ENCODE assay signal across 24 cellular contexts in genomic region chr5:116520706-116521105, GRCh38. TPM values are rescaled to one million over a fixed set of nuclear protein-coding genes. Genes with fewer than 3 reads are reported as not detected.
A peak's percentile ranks its signal among the peaks of the same experiment; 100 is the strongest.
DNase-seq lines count a peak whose midpoint lies in the region; ATAC-seq and TF ChIP-seq lines count a peak whose summit lies in the region.
"Had no signal": no experiment of that assay in that cellular context is flagged by ENCODE, and none has a peak within 500 bp of the region (broad histone marks: within the 10 kb centered on the region; RNA-seq: fewer than 3 reads in every experiment).

No MANE protein-coding gene starts in this region.

- no peaks in the 10 kb centered on the region for H3F3A ChIP-seq in smooth muscle cell (ENCODE audit: low read depth)

- no peak overlapping the region for H3K27ac Mint-ChIP-seq in activated naive CD4-positive, alpha-beta T cell treated with anti-CD3 and anti-CD28 coated beads for 36 hours
- H3K27ac Mint-ChIP-seq: CD8-positive, alpha-beta T cell; dendritic cell treated with granulocyte-macrophage colony-stimulating factor and Interleukin-4, amounts not matched to agents 40 ng/mL and 50 ng/mL, for 4 days; progenitor cell of endocrine pancreas; stimulated activated naive CD8-positive, alpha-beta T cell treated with anti-CD3 and anti-CD28 coated beads, Interleukin-15, Interleukin-2, amounts not matched to agents 100 ng/mL and 50 ng/mL, for 24 hours had no signal

- H3K9me3 Mint-ChIP-seq in activated naive CD4-positive, alpha-beta T cell treated with anti-CD3 and anti-CD28 coated beads for 36 hours, result no peaks in the 10 kb centered on the region
- H3K9me3 Mint-ChIP-seq: CD8-positive, alpha-beta T cell; dendritic cell treated with granulocyte-macrophage colony-stimulating factor and Interleukin-4, amounts not matched to agents 40 ng/mL and 50 ng/mL, for 4 days; neural progenitor cell; stimulated activated naive CD8-positive, alpha-beta T cell treated with anti-CD3 and anti-CD28 coated beads, Interleukin-15, Interleukin-2, amounts not matched to agents 100 ng/mL and 50 ng/mL, for 24 hours had no signal

- peak; percentile 42 to 58 for DNase-seq in Kasumi-1 (lab: John Stamatoyannopoulos, UW)
- DNase-seq in fibroblast of pulmonary artery (ENCODE audit: low read depth), result peak; percentile 7
- no peak for DNase-seq in smooth muscle cell (lab: John Stamatoyannopoulos, UW; ENCODE audit: unreplicated experiment)
- DNase-seq in activated naive CD4-positive, alpha-beta T cell treated with anti-CD3 and anti-CD28 coated beads for 36 hours, result no peak
- DNase-seq in body of pancreas, result no peak
- DNase-seq: activated CD8-positive, alpha-beta memory T cell treated with anti-CD3 and anti-CD28 coated beads, Interleukin-2, amount 50 U/mL, for 48 hours; CD8-positive, alpha-beta T cell; GF-D8; HCEC 1CT; Karpas-422; NCI-H1048; NCI-H2029; Peyer's patch; small intestine; stimulated activated CD4-positive, alpha-beta T cell treated with anti-CD3 and anti-CD28 coated beads, Interleukin-4, amount 100 ng/mL, for 1 hour had no signal

- H3K4me3 Mint-ChIP-seq in activated naive CD4-positive, alpha-beta T cell treated with anti-CD3 and anti-CD28 coated beads for 36 hours, result no peak overlapping the region
- H3K4me3 Mint-ChIP-seq: CD8-positive, alpha-beta T cell; dendritic cell treated with granulocyte-macrophage colony-stimulating factor and Interleukin-4, amounts not matched to agents 40 ng/mL and 50 ng/mL, for 4 days; neural progenitor cell; stimulated activated naive CD8-positive, alpha-beta T cell treated with anti-CD3 and anti-CD28 coated beads, Interleukin-15, Interleukin-2, amounts not matched to agents 100 ng/mL and 50 ng/mL, for 24 hours had no signal

- CTCF ChIA-PET in activated naive CD4-positive, alpha-beta T cell treated with anti-CD3 and anti-CD28 coated beads for 36 hours (lab: Charles Lee), result no interaction called here

- H3K9me3 ChIP-seq in smooth muscle cell (replicated peaks; ENCODE audit: low read depth) (no peaks in the 10 kb centered on the region), body of pancreas (no peaks in the 10 kb centered on the region)
- H3K9me3 ChIP-seq: breast epithelium, Peyer's patch, SJSA1, tibial artery had no signal

- peak overlapping the region; percentile 31 for H3K4me2 ChIP-seq in smooth muscle cell
- H3K4me2 ChIP-seq: neural progenitor cell had no signal

- no peaks in the 10 kb centered on the region for H3K36me3 Mint-ChIP-seq in activated naive CD4-positive, alpha-beta T cell treated with anti-CD3 and anti-CD28 coated beads for 36 hours (ENCODE audit: low read depth)
- H3K36me3 Mint-ChIP-seq: CD8-positive, alpha-beta T cell had no signal

- H3K4me1 Mint-ChIP-seq in activated naive CD4-positive, alpha-beta T cell treated with anti-CD3 and anti-CD28 coated beads for 36 hours (ENCODE audit: low read depth), result no peaks in the 10 kb centered on the region

- intact Hi-C loops in activated naive CD4-positive, alpha-beta T cell treated with anti-CD3 and anti-CD28 coated beads for 36 hours (cut with micrococcal nuclease), result no loop called here
- intact Hi-C loops in body of pancreas (cut with DNase I), result no loop called here

- H2AFZ ChIP-seq in smooth muscle cell (ENCODE audit: low read depth), result no peak overlapping the region
- H2AFZ ChIP-seq: neural progenitor cell had no signal

- no peak overlapping the region for H3K9ac ChIP-seq in smooth muscle cell (ENCODE audit: low read depth)
- H3K9ac ChIP-seq: neural progenitor cell had no signal

- H3K36me3 ChIP-seq in smooth muscle cell (ENCODE audit: low read depth) (no peaks in the 10 kb centered on the region), body of pancreas (replicated peaks in 1 of 2; ENCODE audit: insufficient read depth in 1 of 2, low read depth in 2 of 2) (no peaks in the 10 kb centered on the region)
- H3K36me3 ChIP-seq: breast epithelium, neural progenitor cell, Peyer's patch, SJSA1, tibial artery had no signal

- 74% methylated on average over 2 of the region's 2 CpGs for WGBS in smooth muscle cell (ENCODE audit: low lambda C conversion rate)
- WGBS in body of pancreas, 2 donors, result 77 to 85% methylated on average over 2 of the region's 2 CpGs

- ATAC-seq in GM21717 (IDR thresholded peaks at IDR 0.05; ENCODE audit: unreplicated experiment) (peak; percentile 15), HG03280 (IDR thresholded peaks at IDR 0.05; ENCODE audit: unreplicated experiment) (no peak), body of pancreas (no peak)
- ATAC-seq: CD8-positive, alpha-beta T cell had no signal

- H4K20me1 ChIP-seq in smooth muscle cell (ENCODE audit: low read depth), result peaks cover 19% of the 10 kb centered on the region

- no peak for TF ChIP-seq POLR2A in body of pancreas (IDR thresholded peaks at IDR 0.05)

- no peaks in the 10 kb centered on the region for H3K27me3 Mint-ChIP-seq in activated naive CD4-positive, alpha-beta T cell treated with anti-CD3 and anti-CD28 coated beads for 36 hours (ENCODE audit: low read depth)
- H3K27me3 Mint-ChIP-seq: dendritic cell treated with granulocyte-macrophage colony-stimulating factor and Interleukin-4, amounts not matched to agents 40 ng/mL and 50 ng/mL, for 4 days; progenitor cell of endocrine pancreas; stimulated activated naive CD8-positive, alpha-beta T cell treated with anti-CD3 and anti-CD28 coated beads, Interleukin-15, Interleukin-2, amounts not matched to agents 100 ng/mL and 50 ng/mL, for 24 hours had no signal

- H3K79me2 ChIP-seq in smooth muscle cell (ENCODE audit: low read depth), result peaks cover 74% of the 10 kb centered on the region

- H3K4me1 ChIP-seq in smooth muscle cell (ENCODE audit: low read depth) (peaks cover 32% of the 10 kb centered on the region), body of pancreas (peaks cover 16% of the 10 kb centered on the region)
- H3K4me1 ChIP-seq: breast epithelium, SJSA1, tibial artery had no signal

- H3K27ac ChIP-seq in smooth muscle cell (ENCODE audit: low read depth) (no peak overlapping the region), body of pancreas (no peak overlapping the region)
- H3K27ac ChIP-seq: breast epithelium, neural progenitor cell, Peyer's patch, SJSA1, tibial artery had no signal

- no peaks in the 10 kb centered on the region for H3K27me3 ChIP-seq in smooth muscle cell (ENCODE audit: low read depth)
- no peaks in the 10 kb centered on the region for H3K27me3 ChIP-seq in body of pancreas
- H3K27me3 ChIP-seq: breast epithelium, neural progenitor cell, Peyer's patch, tibial artery had no signal

- TF ChIP-seq CTCF in fibroblast of pulmonary artery (IDR thresholded peaks at IDR 0.05; ENCODE audit: low read length, missing control alignments) (no peak), smooth muscle cell (IDR thresholded peaks at IDR 0.05; ENCODE audit: borderline replicate concordance, insufficient read depth, poor library complexity, severe bottlenecking) (no peak), body of pancreas (IDR thresholded peaks at IDR 0.05) (no peak)

- H3K4me3 ChIP-seq in fibroblast of pulmonary artery (replicated peaks; ENCODE audit: low read depth, low read length) (no peak overlapping the region), smooth muscle cell (no peak overlapping the region), body of pancreas (no peak overlapping the region)
- H3K4me3 ChIP-seq: breast epithelium, neural progenitor cell, Peyer's patch, SJSA1, tibial artery had no signal

RNA-seq across cellular contexts. Expression of gene SEMA6A, which starts 53.9 kb away (rescaled TPM):
- total RNA-seq in smooth muscle cell (9.9 and 12.9 TPM in 2 replicates), body of pancreas (10 to 100 TPM; 18.7 to 25.1 TPM)
- 6.3 and 12.0 TPM in 2 replicates for polyA plus RNA-seq in smooth muscle cell
- total RNA-seq in activated naive CD4-positive, alpha-beta T cell treated with anti-CD3 and anti-CD28 coated beads for 36 hours, result under 1 TPM; 0.10 to 0.14 TPM
- total RNA-seq: CD8-positive, alpha-beta T cell had no signal

Comparison
In these comparisons a context has a peak if more than half of its experiments do, and no peak if none do; other contexts are left out.
1. DNase-seq: peak in Kasumi-1 (2 of 2) and fibroblast of pulmonary artery (single experiment); none in smooth muscle cell (single experiment), activated naive CD4-positive, alpha-beta T cell treated with anti-CD3 and anti-CD28 coated beads for 36 hours (single experiment) and body of pancreas (0 of 4).